24 cellular contexts compared by ENCODE assay signal in genomic region chr16:58863761-58864160, GRCh38.
DNase-seq lines count a peak whose midpoint lies in the region; ATAC-seq, FAIRE-seq and TF ChIP-seq lines count a peak whose summit lies in the region.
"Had no signal": no experiment of that assay in that cellular context is flagged by ENCODE, and none has a peak within 500 bp of the region (broad histone marks: within the 10 kb centered on the region; RNA-seq: fewer than 3 reads in every experiment).

No MANE protein-coding gene starts in this region.

- no peak overlapping the region for H3K4me2 ChIP-seq in GM23338
- H3K4me2 ChIP-seq in SK-N-SH = no peak overlapping the region
- no peak overlapping the region; a peak in 1 of 4 replicates for H3K4me2 ChIP-seq in H1 (ENCODE audit: insufficient read depth in 1 of 2, low read depth in 2 of 2, low read length in 2 of 2)
- H3K4me2 ChIP-seq: A549; BLaER1 treated with 17β-estradiol and CSF1 and Interleukin-3, amounts not matched to agents 10 nM and 100 nM had no signal

- TF ChIP-seq EP300 in SK-N-SH (IDR thresholded peaks at IDR 0.05; ENCODE audit: borderline replicate concordance in 1 of 2, low read depth in 1 of 2, low read length in 1 of 2) (peak in 1 of 2 experiments; percentile 55; a peak in 1 of 4 replicates), H1 (IDR thresholded peaks at IDR 0.05; ENCODE audit: borderline replicate concordance in 1 of 2, low read depth in 2 of 2, low read length in 2 of 2) (no peak)

- H3K4me1 ChIP-seq in GM23338 (ENCODE audit: insufficient read depth) (peaks cover 20% of the 10 kb centered on the region), HUES48 (ENCODE audit: control insufficient read depth, insufficient read depth, low read length) (peaks cover 37% of the 10 kb centered on the region), SK-N-SH (ENCODE audit: control insufficient read depth in 1 of 2, insufficient read depth in 2 of 2, low read depth in 1 of 2, low read length in 1 of 2) (peaks cover 0 to 8% of the 10 kb centered on the region in 2 experiments; a peak in 2 of 4 replicates), H1 (replicated peaks in 1 of 4; ENCODE audit: control insufficient read depth in 3 of 4, insufficient read depth in 4 of 4, low read length in 3 of 4) (peaks cover 0 to 12% (median 6%) of the 10 kb centered on the region in 4 experiments; a peak in 5 of 7 replicates)
- H3K4me1 ChIP-seq: A549; BE2C; BLaER1 treated with 17β-estradiol and CSF1 and Interleukin-3, amounts not matched to agents 10 nM and 100 nM had no signal

- CTCF ChIA-PET in SK-N-SH (lab: Yijun Ruan, JAX) = no interaction called here
- CTCF ChIA-PET in H1 (lab: Charles Lee; ENCODE audit: partially characterized antibody) = interaction anchor here (1.6 kb wide), 1 partner anchor 10 kb away, joined by 4 read pairs; no protein-coding TSS in a partner anchor

- no peak overlapping the region for H2BK15ac ChIP-seq in H1 (ENCODE audit: low read length)

- TF ChIP-seq POLR2A in H1 (IDR thresholded peaks at IDR 0.05; ENCODE audit: control extremely low read depth in 1 of 2, low read depth in 2 of 2, low read length in 2 of 2) = no peak

- H3F3A ChIP-seq in GM23338 (replicated peaks; ENCODE audit: low read depth) (no peaks in the 10 kb centered on the region; the same call in 1 of the 2 replicates), SK-N-SH (replicated peaks; ENCODE audit: insufficient read depth) (no peaks in the 10 kb centered on the region)

- no peak overlapping the region for H4K8ac ChIP-seq in H1 (ENCODE audit: extremely low read depth, insufficient read depth, low read length)

- no peak overlapping the region for H2AK5ac ChIP-seq in H1 (ENCODE audit: low read depth, low read length)

- no peak overlapping the region for H3K4ac ChIP-seq in H1 (replicated peaks; ENCODE audit: insufficient read length, low read depth, low read length)

- H2AFZ ChIP-seq in GM23338 = no peak overlapping the region
- H2AFZ ChIP-seq in SK-N-SH (ENCODE audit: low read depth) = no peak overlapping the region
- H2AFZ ChIP-seq in H1 (ENCODE audit: low read length) = no peak overlapping the region

- H3K36me3 Mint-ChIP-seq in GM23338 (ENCODE audit: low read depth) = peaks cover 6% of the 10 kb centered on the region; the same call in 1 of the 3 replicates
- no peaks in the 10 kb centered on the region for H3K36me3 Mint-ChIP-seq in activated naive CD8-positive, alpha-beta T cell treated with anti-CD3 and anti-CD28 coated beads for 36 hours
- H3K36me3 Mint-ChIP-seq: CD14-positive monocyte; CD8-positive, alpha-beta memory T cell had no signal

- 0 out of 2 replicates have a peak overlapping the region, but pooled peaks have one; percentile 70 for H3K27ac ChIP-seq in GM23338 (ENCODE audit: low read depth)
- peak overlapping the region; percentile 97 for H3K27ac ChIP-seq in HUES48 (ENCODE audit: low read depth, low read length)
- H3K27ac ChIP-seq in SK-N-SH (ENCODE audit: low read depth in 2 of 2, low read length in 1 of 2) = no peak overlapping the region
- H3K27ac ChIP-seq in H1 (ENCODE audit: low read depth, low read length) = no peak overlapping the region
- H3K27ac ChIP-seq: A549; BLaER1 treated with 17β-estradiol and CSF1 and Interleukin-3, amounts not matched to agents 10 nM and 100 nM had no signal

- H3K9ac ChIP-seq in HUES48 (ENCODE audit: low read depth, low read length) = no peak overlapping the region
- H3K9ac ChIP-seq in SK-N-SH = no peak overlapping the region
- no peak overlapping the region for H3K9ac ChIP-seq in H1 (replicated peaks in 1 of 4; ENCODE audit: extremely low read depth in 1 of 4, low read depth in 3 of 4, low read length in 3 of 4)
- H3K9ac ChIP-seq: BLaER1 treated with 17β-estradiol and CSF1 and Interleukin-3, amounts not matched to agents 10 nM and 100 nM had no signal

- no peak overlapping the region for H4K91ac ChIP-seq in H1 (replicated peaks; ENCODE audit: insufficient read length, low read length)

- peaks cover 29% of the 10 kb centered on the region for H3K4me1 Mint-ChIP-seq in GM23338
- no peaks in the 10 kb centered on the region for H3K4me1 Mint-ChIP-seq in activated naive CD8-positive, alpha-beta T cell treated with anti-CD3 and anti-CD28 coated beads for 36 hours
- H3K4me1 Mint-ChIP-seq: CD8-positive, alpha-beta memory T cell had no signal

- H2BK12ac ChIP-seq in H1 (ENCODE audit: low read depth, low read length) = no peak overlapping the region

- H3K4me3 Mint-ChIP-seq in GM23338 = no peak overlapping the region
- no peak overlapping the region for H3K4me3 Mint-ChIP-seq in activated naive CD8-positive, alpha-beta T cell treated with anti-CD3 and anti-CD28 coated beads for 36 hours
- H3K4me3 Mint-ChIP-seq: CD14-positive monocyte; CD4-positive, alpha-beta T cell; CD8-positive, alpha-beta memory T cell had no signal

- ATAC-seq in GM23338 (no peak), GM19328 (IDR thresholded peaks at IDR 0.05; ENCODE audit: unreplicated experiment) (no peak)
- ATAC-seq: A549, HCT116 had no signal

- DNase-seq in GM23338 (ENCODE audit: low spot score) (no peak), SK-N-SH (peak; percentile 39), H1 (ENCODE audit: low read depth in 1 of 2, low spot score in 2 of 2) (no peak), NCI-H748 (lab: John Stamatoyannopoulos, UW; ENCODE audit: unreplicated experiment) (no peak)
- DNase-seq in activated naive CD8-positive, alpha-beta T cell treated with anti-CD3 and anti-CD28 coated beads for 36 hours = no peak
- DNase-seq: 8988T; ACHN; AML-193; BE2C; CD4-positive, alpha-beta T cell; CD8-positive, alpha-beta memory T cell; DMS 273 treated with DMSO at 0.1 percent for 48 hours; DMS79; GF-D8; GOT3; H7 had no signal

- H3K36me3 ChIP-seq in GM23338 (ENCODE audit: insufficient read depth) (no peaks in the 10 kb centered on the region), HUES48 (ENCODE audit: control insufficient read depth, insufficient read depth, low read length) (no peaks in the 10 kb centered on the region), SK-N-SH (replicated peaks in 1 of 2; ENCODE audit: control insufficient read depth in 1 of 2, insufficient read depth in 2 of 2, low read length in 1 of 2) (no peaks in the 10 kb centered on the region), H1 (ENCODE audit: control insufficient read depth in 2 of 4, insufficient read depth in 4 of 4, low read length in 3 of 4) (no peaks in the 10 kb centered on the region)
- H3K36me3 ChIP-seq: BE2C; BLaER1 treated with 17β-estradiol and CSF1 and Interleukin-3, amounts not matched to agents 10 nM and 100 nM had no signal

- no peaks in the 10 kb centered on the region for H4K20me1 ChIP-seq in GM23338 (replicated peaks; ENCODE audit: insufficient read depth)
- H4K20me1 ChIP-seq in SK-N-SH (ENCODE audit: insufficient read depth) = no peaks in the 10 kb centered on the region
- H4K20me1 ChIP-seq in H1 (replicated peaks in 1 of 2; ENCODE audit: control insufficient read depth in 1 of 2, insufficient read depth in 2 of 2, low read length in 2 of 2) = no peaks in the 10 kb centered on the region
- H4K20me1 ChIP-seq: BLaER1 treated with 17β-estradiol and CSF1 and Interleukin-3, amounts not matched to agents 10 nM and 100 nM had no signal

- H3K79me1 ChIP-seq in H1 (ENCODE audit: low read depth, low read length) = no peaks in the 10 kb centered on the region

- no peaks in the 10 kb centered on the region for H3K27me3 ChIP-seq in GM23338 (ENCODE audit: insufficient read depth)
- no peaks in the 10 kb centered on the region for H3K27me3 ChIP-seq in HUES48 (ENCODE audit: control insufficient read depth, insufficient read depth, low read length)
- H3K27me3 ChIP-seq in SK-N-SH (ENCODE audit: insufficient read depth) = no peaks in the 10 kb centered on the region
- H3K27me3 ChIP-seq in H1 (replicated peaks in 1 of 4; ENCODE audit: control insufficient read depth in 3 of 4, extremely low read depth in 1 of 4, insufficient read depth in 3 of 4, low read length in 3 of 4) = no peaks in the 10 kb centered on the region
- H3K27me3 ChIP-seq: BE2C; BLaER1 treated with 17β-estradiol and CSF1 and Interleukin-3, amounts not matched to agents 10 nM and 100 nM had no signal

- no peak overlapping the region for H3K23ac ChIP-seq in H1 (ENCODE audit: insufficient read length)

- H2BK5ac ChIP-seq in H1 (ENCODE audit: low read depth, low read length) = 0 out of 2 replicates have a peak overlapping the region, but pooled peaks have one; percentile 3

- H3K79me2 ChIP-seq in GM23338 (replicated peaks; ENCODE audit: insufficient read depth) (no peaks in the 10 kb centered on the region), SK-N-SH (ENCODE audit: insufficient read depth) (no peaks in the 10 kb centered on the region), H1 (ENCODE audit: control insufficient read depth in 1 of 2, insufficient read depth in 2 of 2, low read length in 2 of 2) (no peaks in the 10 kb centered on the region)

- H3K56ac ChIP-seq in H1 (replicated peaks; ENCODE audit: insufficient read length, low read depth, low read length) = no peak overlapping the region

- no peaks in the 10 kb centered on the region for H3K23me2 ChIP-seq in H1 (ENCODE audit: low read depth, low read length)

- TF ChIP-seq CTCF in GM23338 (conservative IDR thresholded peaks at IDR 0.05; ENCODE audit: low read depth in 2 of 2) (no peak), SK-N-SH (IDR thresholded peaks at IDR 0.05) (no peak), H1 (IDR thresholded peaks at IDR 0.05; ENCODE audit: control extremely low read depth in 1 of 3, insufficient read depth in 1 of 3, low read depth in 1 of 3, low read length in 3 of 3) (no peak)

- peak overlapping the region; percentile 84; the same call in 1 of the 2 replicates for H2BK20ac ChIP-seq in H1 (ENCODE audit: low read length)

- no peak overlapping the region for H2BK120ac ChIP-seq in H1 (replicated peaks; ENCODE audit: low read depth, low read length)

- H3K9me3 ChIP-seq in HUES48 (ENCODE audit: control insufficient read depth, insufficient read depth, low read length) (peaks cover under 1% of the 10 kb centered on the region; the same call in 1 of the 2 replicates), SK-N-SH (no peaks in the 10 kb centered on the region), H1 (ENCODE audit: insufficient read depth in 2 of 2, low read depth in 1 of 2, low read length in 1 of 2) (no peaks in the 10 kb centered on the region)
- H3K9me3 ChIP-seq: A549; BE2C; BLaER1 treated with 17β-estradiol and CSF1 and Interleukin-3, amounts not matched to agents 10 nM and 100 nM had no signal

- 4% methylated on average over 1 of the region's 1 CpG for WGBS in SK-N-SH (ENCODE audit: low lambda C conversion rate)
- WGBS in H1 (ENCODE audit: extremely low coverage in 1 of 2, insufficient coverage in 1 of 2, insufficient read length in 1 of 2, insufficient replicate concordance in 2 of 2, low coverage in 1 of 2, low lambda C conversion rate in 2 of 2, missing lambda C conversion rate in 1 of 2), 2 experiments = 90% methylated on average over 1 of the region's 1 CpG; no CpG with 5 or more reads in 1 of the 2 experiments

- no peak for TF ChIP-seq RAD21 in SK-N-SH (IDR thresholded peaks at IDR 0.05; ENCODE audit: low read length)
- TF ChIP-seq RAD21 in H1 (IDR thresholded peaks at IDR 0.05 in 1 of 2, conservative IDR thresholded peaks at IDR 0.05 in 1 of 2; ENCODE audit: low read depth in 2 of 2, low read length in 2 of 2) = no peak

- peak overlapping the region; percentile 69; the same call in 1 of the 2 replicates for H3K27ac Mint-ChIP-seq in GM23338
- no peak overlapping the region for H3K27ac Mint-ChIP-seq in activated naive CD8-positive, alpha-beta T cell treated with anti-CD3 and anti-CD28 coated beads for 36 hours
- H3K27ac Mint-ChIP-seq: CD4-positive, alpha-beta T cell; CD8-positive, alpha-beta memory T cell had no signal

- H3K4me3 ChIP-seq in GM23338 = no peak overlapping the region
- H3K4me3 ChIP-seq in HUES48 (ENCODE audit: low read depth, low read length) = no peak overlapping the region
- H3K4me3 ChIP-seq in SK-N-SH (ENCODE audit: low read depth in 2 of 2, low read length in 1 of 2) = no peak overlapping the region
- no peak overlapping the region for H3K4me3 ChIP-seq in H1 (ENCODE audit: extremely low read depth in 1 of 4, insufficient read depth in 2 of 4, low read depth in 3 of 4, low read length in 4 of 4)
- H3K4me3 ChIP-seq: A549; BLaER1 treated with 17β-estradiol and CSF1 and Interleukin-3, amounts not matched to agents 10 nM and 100 nM had no signal

- no peak overlapping the region for H4K5ac ChIP-seq in H1 (ENCODE audit: insufficient read length, low read depth, low read length)

- H3K14ac ChIP-seq in H1 (ENCODE audit: insufficient read length) = no peak overlapping the region

- no peaks in the 10 kb centered on the region; the same call in 1 of the 3 replicates for H3K9me3 Mint-ChIP-seq in GM23338
- no peaks in the 10 kb centered on the region for H3K9me3 Mint-ChIP-seq in activated naive CD8-positive, alpha-beta T cell treated with anti-CD3 and anti-CD28 coated beads for 36 hours
- H3K9me3 Mint-ChIP-seq: CD4-positive, alpha-beta T cell had no signal

- H3K27me3 Mint-ChIP-seq in GM23338 (ENCODE audit: insufficient read depth, low read depth, poor library complexity) = peaks cover 2% of the 10 kb centered on the region
- no peaks in the 10 kb centered on the region for H3K27me3 Mint-ChIP-seq in activated naive CD8-positive, alpha-beta T cell treated with anti-CD3 and anti-CD28 coated beads for 36 hours

- no peak overlapping the region for H3K18ac ChIP-seq in H1 (ENCODE audit: extremely low read depth, low read length)

- no peaks in the 10 kb centered on the region; the same call in 1 of the 2 replicates for H3K9me2 ChIP-seq in GM23338 (ENCODE audit: insufficient read depth)
- H3K9me2 ChIP-seq in SK-N-SH = no peaks in the 10 kb centered on the region

- no peak for FAIRE-seq in H1 (lab: Jason Lieb, UNC)
- FAIRE-seq: A549, D721Med, GM12891 had no signal

- POLR2A ChIA-PET in SK-N-SH (lab: Yijun Ruan, JAX) = no interaction called here
- POLR2A ChIA-PET in H1 (lab: Charles Lee; ENCODE audit: partially characterized antibody) = interaction anchor here (1.6 kb wide), 1 partner anchor 14 kb away, joined by 6 read pairs; no protein-coding TSS in a partner anchor

Comparison
In these comparisons a context has a peak if more than half of its experiments do, and no peak if none do; other contexts are left out.
1. H3K27ac ChIP-seq: peak in GM23338 (single experiment) and HUES48 (single experiment); none in SK-N-SH (0 of 2) and H1 (single experiment).